ENCODE assay signal across 8 cellular contexts in genomic region chr2:19312949-19313348, GRCh38. TPM values are rescaled to one million over a fixed set of nuclear protein-coding genes. Genes with fewer than 3 reads are reported as not detected.
DNase-seq lines count a peak whose midpoint lies in the region; ATAC-seq and TF ChIP-seq lines count a peak whose summit lies in the region.

No MANE protein-coding gene starts in this region.

- H3K4me3 ChIP-seq in astrocyte of the cerebellum (ENCODE audit: low read depth, low read length) = no peak overlapping the region

- H3K9me3 Mint-ChIP-seq in activated CD4-positive, alpha-beta memory T cell treated with anti-CD3 and anti-CD28 coated beads, Interleukin-2, amount 10 ng/mL, durations not matched to agents 7 days and 5 days = no peaks in the 10 kb centered on the region

- in situ Hi-C loops in astrocyte of the cerebellum (cut with HindIII; ENCODE audit: low sequenced_read_pairs) = no loop called here

- no peaks in the 10 kb centered on the region for H3K4me1 Mint-ChIP-seq in activated CD4-positive, alpha-beta memory T cell treated with anti-CD3 and anti-CD28 coated beads, Interleukin-2, amount 10 ng/mL, durations not matched to agents 7 days and 5 days

- POLR2A ChIA-PET in activated CD4-positive, alpha-beta memory T cell treated with anti-CD3 and anti-CD28 coated beads, Interleukin-2, amount 10 ng/mL, durations not matched to agents 7 days and 5 days (lab: Charles Lee) = no interaction called here

- ATAC-seq in GM18505 (IDR thresholded peaks at IDR 0.05; ENCODE audit: unreplicated experiment) (peak; percentile 81), HG03175 (IDR thresholded peaks at IDR 0.05; ENCODE audit: unreplicated experiment) (peak; percentile 87), GM21619 (IDR thresholded peaks at IDR 0.05; ENCODE audit: unreplicated experiment) (no peak)

- TF ChIP-seq CTCF in astrocyte of the cerebellum (IDR thresholded peaks at IDR 0.05; ENCODE audit: low read depth, low read length, missing control alignments) = peak; percentile 58

- no peaks in the 10 kb centered on the region for H3K27me3 Mint-ChIP-seq in activated CD4-positive, alpha-beta memory T cell treated with anti-CD3 and anti-CD28 coated beads, Interleukin-2, amount 10 ng/mL, durations not matched to agents 7 days and 5 days

- CTCF ChIA-PET in activated CD4-positive, alpha-beta memory T cell treated with anti-CD3 and anti-CD28 coated beads, Interleukin-2, amount 10 ng/mL, durations not matched to agents 7 days and 5 days (lab: Charles Lee) = no interaction called here

- H3K36me3 Mint-ChIP-seq in activated CD4-positive, alpha-beta memory T cell treated with anti-CD3 and anti-CD28 coated beads, Interleukin-2, amount 10 ng/mL, durations not matched to agents 7 days and 5 days (ENCODE audit: low read depth) = no peaks in the 10 kb centered on the region

- peak; percentile 11 for DNase-seq in astrocyte of the cerebellum (ENCODE audit: low read depth)
- DNase-seq in non-pigmented ciliary epithelial cell (ENCODE audit: low read depth) = peak; percentile 5
- no peak for DNase-seq in ecto neural progenitor cell (ENCODE audit: low spot score)
- no peak for DNase-seq in activated CD4-positive, alpha-beta memory T cell treated with anti-CD3 and anti-CD28 coated beads, Interleukin-2, amount 10 ng/mL, durations not matched to agents 7 days and 5 days
- DNase-seq in activated CD4-positive, alpha-beta T cell treated with anti-CD3 and anti-CD28 coated beads for 4 hours = no peak

- no peak overlapping the region for H3K4me3 Mint-ChIP-seq in activated CD4-positive, alpha-beta memory T cell treated with anti-CD3 and anti-CD28 coated beads, Interleukin-2, amount 10 ng/mL, durations not matched to agents 7 days and 5 days

- H3K27ac Mint-ChIP-seq in activated CD4-positive, alpha-beta memory T cell treated with anti-CD3 and anti-CD28 coated beads, Interleukin-2, amount 10 ng/mL, durations not matched to agents 7 days and 5 days = no peak overlapping the region

- no peak for TF ChIP-seq POLR2A in GM18505 (IDR thresholded peaks at IDR 0.05; ENCODE audit: borderline replicate concordance, extremely low read depth, insufficient read depth, insufficient read length)

RNA-seq across cellular contexts. Expression of gene OSR1, which starts 45.5 kb away (rescaled TPM):
- not detected for total RNA-seq in activated CD4-positive, alpha-beta memory T cell treated with anti-CD3 and anti-CD28 coated beads, Interleukin-2, amount 10 ng/mL, durations not matched to agents 7 days and 5 days

Comparison
In these comparisons a context has a peak if more than half of its experiments do, and no peak if none do; other contexts are left out.
1. DNase-seq: peak in astrocyte of the cerebellum (single experiment) and non-pigmented ciliary epithelial cell (single experiment); none in ecto neural progenitor cell (single experiment), activated CD4-positive, alpha-beta memory T cell treated with anti-CD3 and anti-CD28 coated beads, Interleukin-2, amount 10 ng/mL, durations not matched to agents 7 days and 5 days (single experiment) and activated CD4-positive, alpha-beta T cell treated with anti-CD3 and anti-CD28 coated beads for 4 hours (0 of 2).